In genomic region chr12:94997726-94998125, GRCh38 we compare ENCODE assay signal across 1 cellular context.
TF ChIP-seq lines count a peak whose summit lies in the region.

No MANE protein-coding gene starts in this region.

TF ChIP-seq in HEK293, 187 proteins besides CTCF, POLR2A, EP300 and RAD21 (continued from another document):
- no peak for TF ChIP-seq ZBTB10 (tag by site-specific recombination; IDR thresholded peaks at IDR 0.05)
- TF ChIP-seq ZNF701 (tag by site-specific recombination; IDR thresholded peaks at IDR 0.05), result no peak
- TF ChIP-seq ZNF664 (tag by site-specific recombination; IDR thresholded peaks at IDR 0.05), result 0 out of 2 replicates have a peak, but pooled peaks have one; percentile 24
- no peak for TF ChIP-seq ZNF248 (tag by site-specific recombination; IDR thresholded peaks at IDR 0.05)
- no peak for TF ChIP-seq ZNF544 (tag by site-specific recombination; IDR thresholded peaks at IDR 0.05)
